In genomic region chr3:126321490-126321889, GRCh38 we compare ENCODE assay signal across 20 cellular contexts. TPM values are rescaled to one million over a fixed set of nuclear protein-coding genes. Genes with fewer than 3 reads are reported as not detected.
"Had no signal": no experiment of that assay in that cellular context is flagged by ENCODE, and none has a peak within 500 bp of the region (broad histone marks: within the 10 kb centered on the region; RNA-seq: fewer than 3 reads in every experiment).

No MANE protein-coding gene starts in this region.

- H3K4me1 ChIP-seq: adrenal gland had no signal

- H3K9me3 Mint-ChIP-seq: activated naive CD4-positive, alpha-beta T cell treated with anti-CD3 and anti-CD28 coated beads, Interleukin-2, amount 50 U/mL, for 24 hours had no signal

- H3K27me3 ChIP-seq: adrenal gland, upper lobe of left lung had no signal

- H3K4me3 Mint-ChIP-seq: activated naive CD4-positive, alpha-beta T cell treated with anti-CD3 and anti-CD28 coated beads, Interleukin-2, amount 50 U/mL, for 24 hours; immature natural killer cell; memory B cell; naive B cell had no signal

- H3K4me3 ChIP-seq: adrenal gland, smooth muscle cell, thoracic aorta, upper lobe of left lung had no signal

- H3K27ac Mint-ChIP-seq: activated naive CD4-positive, alpha-beta T cell treated with anti-CD3 and anti-CD28 coated beads, Interleukin-2, amount 50 U/mL, for 24 hours; immature natural killer cell; memory B cell; naive B cell had no signal

- H3K4me1 Mint-ChIP-seq: activated naive CD4-positive, alpha-beta T cell treated with anti-CD3 and anti-CD28 coated beads, Interleukin-2, amount 50 U/mL, for 24 hours; immature natural killer cell; memory B cell; naive B cell had no signal

- DNase-seq: activated CD4-positive, alpha-beta T cell treated with anti-CD3 and anti-CD28 coated beads, Interleukin-2, amount 50 U/mL, for 48 hours; activated gamma-delta T cell treated with Interleukin-2 at 50 U/mL for 16 hours; central memory CD4-positive, alpha-beta T cell; dermis blood vessel endothelial cell; effector CD8-positive, alpha-beta T cell; foreskin melanocyte; immature natural killer cell; left ventricle myocardium superior; naive B cell; occipital lobe; stimulated activated CD4-positive, alpha-beta T cell treated with anti-CD3 and anti-CD28 coated beads, Interleukin-2, amount 100 ng/mL, for 48 hours; stimulated activated naive CD4-positive, alpha-beta T cell treated with Interleukin-2 at 50 U/mL for 16 hours; T-helper 9 cell; upper lobe of left lung had no signal

- H3K9me3 ChIP-seq: adrenal gland, upper lobe of left lung had no signal

- H3K27ac ChIP-seq: adrenal gland, thoracic aorta, upper lobe of left lung had no signal

- H3K36me3 Mint-ChIP-seq: activated naive CD4-positive, alpha-beta T cell treated with anti-CD3 and anti-CD28 coated beads, Interleukin-2, amount 50 U/mL, for 24 hours; immature natural killer cell; memory B cell had no signal

- H3K36me3 ChIP-seq: adrenal gland, thoracic aorta, upper lobe of left lung had no signal

RNA-seq across cellular contexts. Expression of gene KLF15, which starts 35.7 kb away (rescaled TPM):
- total RNA-seq: smooth muscle cell; T-helper 1 cell treated with Interleukin-12 subunit alpha and Interleukin-12 subunit beta and Interleukin-4 antibody, amounts not matched to agents 30 ng/mL and 1 ng/mL, for 36 hours had no signal
- polyA plus RNA-seq: immature natural killer cell, smooth muscle cell had no signal
